Comparison of ENCODE assay signal across 24 cellular contexts in the genomic region with DNA sequence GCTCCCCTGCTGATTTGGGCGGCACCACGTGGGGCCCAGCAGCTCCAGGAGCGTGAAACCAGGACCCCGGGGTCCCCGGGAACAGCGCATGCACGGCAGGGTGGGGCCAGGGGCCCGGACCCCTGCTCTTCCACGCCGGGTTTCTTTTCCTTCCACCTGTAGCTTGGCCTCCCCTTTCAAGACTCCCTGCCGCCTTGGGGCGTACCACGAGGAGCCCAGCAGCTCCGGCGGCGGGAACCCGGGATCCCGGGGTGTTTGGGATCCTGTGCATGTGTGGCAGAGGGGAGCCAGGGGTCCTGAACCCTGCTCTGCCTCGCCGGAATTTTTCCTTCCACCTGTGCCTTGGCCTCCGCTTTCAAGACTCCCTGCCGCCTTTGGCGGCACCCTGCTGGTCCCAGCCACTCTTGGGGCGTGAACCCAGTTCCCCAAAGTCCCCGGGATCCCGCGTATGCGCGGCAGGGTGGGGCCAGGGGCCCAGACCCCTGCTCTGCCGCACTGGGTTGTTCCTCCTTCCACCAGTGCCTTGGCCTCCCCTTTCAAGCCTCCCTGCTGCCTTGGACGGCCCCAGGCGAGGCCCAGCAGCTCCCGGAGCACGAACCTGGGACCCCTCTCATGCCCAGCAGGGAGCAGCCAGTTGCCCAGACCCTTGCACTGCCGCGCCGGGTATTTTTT.
"Had no signal": no experiment of that assay in that cellular context is flagged by ENCODE, and none has a peak within 500 bp of the region (broad histone marks: within the 10 kb centered on the region; RNA-seq: fewer than 3 reads in every experiment).

No MANE protein-coding gene starts in this region.

- H3K4me3 Mint-ChIP-seq: effector memory CD8-positive, alpha-beta T cell; memory B cell; natural killer cell had no signal

- FAIRE-seq: endometrium, kidney, urothelium cell line had no signal

- H3K4me1 ChIP-seq: gastrocnemius medialis, psoas muscle, testis, tibial artery, upper lobe of left lung had no signal

- H3K36me3 ChIP-seq: gastrocnemius medialis, ovary, tibial artery, upper lobe of left lung had no signal

- ATAC-seq: effector memory CD8-positive, alpha-beta T cell; gastrocnemius medialis; left lobe of liver; natural killer cell; psoas muscle; right cardiac atrium had no signal

- H3K27me3 ChIP-seq: gastrocnemius medialis, ovary, testis, upper lobe of left lung had no signal

- H3K4me3 ChIP-seq: gastrocnemius medialis, lung, ovary, psoas muscle, skin epidermis, tibial artery, upper lobe of left lung had no signal

- H3K36me3 Mint-ChIP-seq: natural killer cell had no signal

- H3K27ac ChIP-seq: gastrocnemius medialis, ovary, psoas muscle, skin epidermis, testis, tibial artery, upper lobe of left lung had no signal

- H3K27ac Mint-ChIP-seq: effector memory CD8-positive, alpha-beta T cell; memory B cell; natural killer cell had no signal

- H3K9me3 ChIP-seq: gastrocnemius medialis, psoas muscle, testis had no signal

- H3K27me3 Mint-ChIP-seq: effector memory CD8-positive, alpha-beta T cell; memory B cell had no signal

- H3K4me1 Mint-ChIP-seq: memory B cell, natural killer cell had no signal

- DNase-seq: cortex of kidney; effector memory CD8-positive, alpha-beta T cell; gastrocnemius medialis; head of caudate nucleus; kidney; natural killer cell; occipital lobe; ovary; posterior cingulate gyrus; psoas muscle; right cardiac atrium; stimulated activated CD4-positive, alpha-beta T cell treated with anti-CD3 and anti-CD28 coated beads, Interleukin-15, amount 100 ng/mL, for 24 hours; stimulated activated CD4-positive, alpha-beta T cell treated with anti-CD3 and anti-CD28 coated beads, Interleukin-2, amount 100 ng/mL, for 48 hours; stimulated activated naive CD4-positive, alpha-beta T cell; substantia nigra; testis; tibial artery; upper lobe of left lung had no signal
